In genomic region chr6:117906454-117906904, GRCh38 we compare ENCODE assay signal across 8 cellular contexts. TPM values are rescaled to one million over a fixed set of nuclear protein-coding genes. Genes with fewer than 3 reads are reported as not detected.
A peak's percentile ranks its signal among the peaks of the same experiment; 100 is the strongest.
DNase-seq lines count a peak whose midpoint lies in the region; ATAC-seq and TF ChIP-seq lines count a peak whose summit lies in the region.

No MANE protein-coding gene starts in this region.

- H3K4me3 ChIP-seq in right atrium auricular region, result peak overlapping the region; percentile 43 to 56
- peak overlapping the region; percentile 31 for H3K4me3 ChIP-seq in ovary

- DNase-seq in right atrium auricular region (ENCODE audit: low spot score), result no peak
- no peak for DNase-seq in Right ventricle myocardium superior
- DNase-seq in ovary, result no peak
- no peak for DNase-seq in islet precursor cell
- no peak for DNase-seq in AG08396 (ENCODE audit: low spot score)
- no peak for DNase-seq in UCSD-AML1 (lab: John Stamatoyannopoulos, UW; ENCODE audit: unreplicated experiment)

- peaks cover 0 to 4% of the 10 kb centered on the region in 2 donors for H3K27me3 ChIP-seq in right atrium auricular region
- no peaks in the 10 kb centered on the region for H3K27me3 ChIP-seq in ovary

- TF ChIP-seq EP300 in ovary (IDR thresholded peaks at IDR 0.05), result no peak

- H3K27ac ChIP-seq in right atrium auricular region, result no peak overlapping the region
- no peak overlapping the region for H3K27ac ChIP-seq in ovary

- no peaks in the 10 kb centered on the region for H3K9me3 ChIP-seq in right atrium auricular region
- H3K9me3 ChIP-seq in ovary, result no peaks in the 10 kb centered on the region

- TF ChIP-seq POLR2A in ovary (IDR thresholded peaks at IDR 0.05), result no peak

- H3K27ac Mint-ChIP-seq in brain, result peak overlapping the region; percentile 81 to 97 (median 91)

- intact Hi-C loops in Right ventricle myocardium superior (cut with DNase I) (no loop called here), ovary (cut with DNase I) (no loop called here)

- H3K4me3 Mint-ChIP-seq in brain, result peak overlapping the region; percentile 89 to 95 (median 91)

- ATAC-seq in Right ventricle myocardium superior (ENCODE audit: poor library complexity) (no peak), HG03108 (IDR thresholded peaks at IDR 0.05; ENCODE audit: unreplicated experiment) (peak; percentile 28)

- no peak for TF ChIP-seq CTCF in right atrium auricular region (IDR thresholded peaks at IDR 0.05)
- no peak for TF ChIP-seq CTCF in brain (conservative IDR thresholded peaks at IDR 0.05)
- TF ChIP-seq CTCF in ovary (IDR thresholded peaks at IDR 0.05), result no peak

- H3K36me3 ChIP-seq in right atrium auricular region (no peaks in the 10 kb centered on the region), ovary (no peaks in the 10 kb centered on the region)

- peaks cover 4% of the 10 kb centered on the region for H3K27me3 Mint-ChIP-seq in brain

- no peaks in the 10 kb centered on the region for H3K36me3 Mint-ChIP-seq in brain

- peaks cover 0 to 4% (median 0%) of the 10 kb centered on the region in 5 experiments for H3K9me3 Mint-ChIP-seq in brain

- peaks cover 52% of the 10 kb centered on the region for H3K4me1 Mint-ChIP-seq in brain

- H3K4me1 ChIP-seq in right atrium auricular region (peaks cover 0 to 18% of the 10 kb centered on the region in 2 donors), ovary (ENCODE audit: insufficient read depth) (peaks cover 5% of the 10 kb centered on the region)

- WGBS in ovary, 3 donors, result 8 to 12% (median 11%) methylated on average over 9 of the region's 9 CpGs

RNA-seq across cellular contexts. Expression of gene SLC35F1, which starts 0.6 kb away (rescaled TPM):
- total RNA-seq in right atrium auricular region (1 to 10 TPM; 1.1 to 1.3 TPM), Right ventricle myocardium superior (4.8 TPM), ovary (under 1 TPM in 6 of 7 donors, not detected in 1; 0.08 to 0.51 (median 0.24) TPM)
- polyA plus RNA-seq in brain (ENCODE audit: insufficient read depth, low read depth, low replicate concordance) (16.3 TPM), ovary (1 to 10 TPM in 1 of 2 donors, under 1 TPM in 1; 0.10 to 2.5 TPM)
